ENCODE assay signal across 1 cellular context in genomic region chr11:253160-253885, GRCh38.
TF ChIP-seq lines count a peak whose summit lies in the region.

No MANE protein-coding gene starts in this region.

TF ChIP-seq in GM12878, 131 proteins besides CTCF, POLR2A, EP300 and RAD21:
- TF ChIP-seq NRF1 (conservative IDR thresholded peaks at IDR 0.05; ENCODE audit: low read depth, low read length) (no peak), NR2C1 (IDR thresholded peaks at IDR 0.05) (no peak), KAT2A (conservative IDR thresholded peaks at IDR 0.05; ENCODE audit: control insufficient read depth, low read depth, low read length) (no peak), ZNF622 (IDR thresholded peaks at IDR 0.05) (no peak), LARP7 (IDR thresholded peaks at IDR 0.05) (no peak), ZBTB4 (CRISPR knock-in tag; IDR thresholded peaks at IDR 0.05) (no peak), NFYA (IDR thresholded peaks at IDR 0.05; ENCODE audit: borderline replicate concordance, low read depth, low read length) (no peak), EZH2 (IDR thresholded peaks at IDR 0.05; ENCODE audit: borderline replicate concordance, control insufficient read depth, low read depth, low read length) (no peak), USF1 (IDR thresholded peaks at IDR 0.05; ENCODE audit: borderline replicate concordance, extremely low read length, insufficient read depth, low read depth, low read length) (no peak), HDGF (IDR thresholded peaks at IDR 0.05) (no peak), POLR2AphosphoS2 (IDR thresholded peaks at IDR 0.05; ENCODE audit: low read depth, low read length) (no peak), ELK1 (IDR thresholded peaks at IDR 0.05; ENCODE audit: low read depth, low read length) (no peak), SMC3 (IDR thresholded peaks at IDR 0.05; ENCODE audit: borderline replicate concordance, low read length) (no peak), TBL1XR1 (IDR thresholded peaks at IDR 0.05; ENCODE audit: low read depth, low read length) (no peak), CBFB (IDR thresholded peaks at IDR 0.05; ENCODE audit: low read depth) (no peak), CHD1 (IDR thresholded peaks at IDR 0.05; ENCODE audit: low read depth, low read length) (no peak)
- TF ChIP-seq, protein P1, sequence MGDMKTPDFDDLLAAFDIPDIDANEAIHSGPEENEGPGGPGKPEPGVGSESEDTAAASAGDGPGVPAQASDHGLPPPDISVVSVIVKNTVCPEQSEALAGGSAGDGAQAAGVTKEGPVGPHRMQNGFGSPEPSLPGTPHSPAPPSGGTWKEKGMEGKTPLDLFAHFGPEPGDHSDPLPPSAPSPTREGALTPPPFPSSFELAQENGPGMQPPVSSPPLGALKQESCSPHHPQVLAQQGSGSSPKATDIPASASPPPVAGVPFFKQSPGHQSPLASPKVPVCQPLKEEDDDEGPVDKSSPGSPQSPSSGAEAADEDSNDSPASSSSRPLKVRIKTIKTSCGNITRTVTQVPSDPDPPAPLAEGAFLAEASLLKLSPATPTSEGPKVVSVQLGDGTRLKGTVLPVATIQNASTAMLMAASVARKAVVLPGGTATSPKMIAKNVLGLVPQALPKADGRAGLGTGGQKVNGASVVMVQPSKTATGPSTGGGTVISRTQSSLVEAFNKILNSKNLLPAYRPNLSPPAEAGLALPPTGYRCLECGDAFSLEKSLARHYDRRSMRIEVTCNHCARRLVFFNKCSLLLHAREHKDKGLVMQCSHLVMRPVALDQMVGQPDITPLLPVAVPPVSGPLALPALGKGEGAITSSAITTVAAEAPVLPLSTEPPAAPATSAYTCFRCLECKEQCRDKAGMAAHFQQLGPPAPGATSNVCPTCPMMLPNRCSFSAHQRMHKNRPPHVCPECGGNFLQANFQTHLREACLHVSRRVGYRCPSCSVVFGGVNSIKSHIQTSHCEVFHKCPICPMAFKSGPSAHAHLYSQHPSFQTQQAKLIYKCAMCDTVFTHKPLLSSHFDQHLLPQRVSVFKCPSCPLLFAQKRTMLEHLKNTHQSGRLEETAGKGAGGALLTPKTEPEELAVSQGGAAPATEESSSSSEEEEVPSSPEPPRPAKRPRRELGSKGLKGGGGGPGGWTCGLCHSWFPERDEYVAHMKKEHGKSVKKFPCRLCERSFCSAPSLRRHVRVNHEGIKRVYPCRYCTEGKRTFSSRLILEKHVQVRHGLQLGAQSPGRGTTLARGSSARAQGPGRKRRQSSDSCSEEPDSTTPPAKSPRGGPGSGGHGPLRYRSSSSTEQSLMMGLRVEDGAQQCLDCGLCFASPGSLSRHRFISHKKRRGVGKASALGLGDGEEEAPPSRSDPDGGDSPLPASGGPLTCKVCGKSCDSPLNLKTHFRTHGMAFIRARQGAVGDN (IDR thresholded peaks at IDR 0.05), result no peak
